In the genomic region with DNA sequence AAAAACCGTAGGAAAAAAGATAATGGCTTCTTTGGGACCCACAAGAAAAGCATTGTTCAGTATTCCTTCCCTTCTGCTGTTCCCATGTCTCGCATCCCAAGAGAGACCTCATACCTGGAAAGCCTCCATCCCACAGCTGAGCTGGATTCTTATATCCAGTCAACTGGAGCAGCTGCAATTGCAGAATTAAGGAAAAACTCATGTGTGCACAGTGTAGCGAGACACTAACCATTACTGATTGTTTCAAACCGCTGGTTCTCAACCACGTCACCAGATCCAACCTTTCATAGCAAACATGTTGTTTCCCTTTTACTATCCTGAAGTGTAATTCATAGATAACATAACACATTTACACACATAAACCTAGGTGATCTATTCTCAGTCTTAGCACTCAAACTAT, we compare ENCODE assay signal across 1 cellular context.
TF ChIP-seq lines count a peak whose summit lies in the region.

No MANE protein-coding gene starts in this region.

TF ChIP-seq in GM23338, 12 proteins besides CTCF, POLR2A, EP300 and RAD21 (continued from another document):
- TF ChIP-seq, protein P1, sequence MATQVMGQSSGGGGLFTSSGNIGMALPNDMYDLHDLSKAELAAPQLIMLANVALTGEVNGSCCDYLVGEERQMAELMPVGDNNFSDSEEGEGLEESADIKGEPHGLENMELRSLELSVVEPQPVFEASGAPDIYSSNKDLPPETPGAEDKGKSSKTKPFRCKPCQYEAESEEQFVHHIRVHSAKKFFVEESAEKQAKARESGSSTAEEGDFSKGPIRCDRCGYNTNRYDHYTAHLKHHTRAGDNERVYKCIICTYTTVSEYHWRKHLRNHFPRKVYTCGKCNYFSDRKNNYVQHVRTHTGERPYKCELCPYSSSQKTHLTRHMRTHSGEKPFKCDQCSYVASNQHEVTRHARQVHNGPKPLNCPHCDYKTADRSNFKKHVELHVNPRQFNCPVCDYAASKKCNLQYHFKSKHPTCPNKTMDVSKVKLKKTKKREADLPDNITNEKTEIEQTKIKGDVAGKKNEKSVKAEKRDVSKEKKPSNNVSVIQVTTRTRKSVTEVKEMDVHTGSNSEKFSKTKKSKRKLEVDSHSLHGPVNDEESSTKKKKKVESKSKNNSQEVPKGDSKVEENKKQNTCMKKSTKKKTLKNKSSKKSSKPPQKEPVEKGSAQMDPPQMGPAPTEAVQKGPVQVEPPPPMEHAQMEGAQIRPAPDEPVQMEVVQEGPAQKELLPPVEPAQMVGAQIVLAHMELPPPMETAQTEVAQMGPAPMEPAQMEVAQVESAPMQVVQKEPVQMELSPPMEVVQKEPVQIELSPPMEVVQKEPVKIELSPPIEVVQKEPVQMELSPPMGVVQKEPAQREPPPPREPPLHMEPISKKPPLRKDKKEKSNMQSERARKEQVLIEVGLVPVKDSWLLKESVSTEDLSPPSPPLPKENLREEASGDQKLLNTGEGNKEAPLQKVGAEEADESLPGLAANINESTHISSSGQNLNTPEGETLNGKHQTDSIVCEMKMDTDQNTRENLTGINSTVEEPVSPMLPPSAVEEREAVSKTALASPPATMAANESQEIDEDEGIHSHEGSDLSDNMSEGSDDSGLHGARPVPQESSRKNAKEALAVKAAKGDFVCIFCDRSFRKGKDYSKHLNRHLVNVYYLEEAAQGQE (IDR thresholded peaks at IDR 0.05; ENCODE audit: unreplicated experiment): no peak
- TF ChIP-seq NANOG (IDR thresholded peaks at IDR 0.05; ENCODE audit: borderline replicate concordance): no peak
- TF ChIP-seq, protein P2, sequence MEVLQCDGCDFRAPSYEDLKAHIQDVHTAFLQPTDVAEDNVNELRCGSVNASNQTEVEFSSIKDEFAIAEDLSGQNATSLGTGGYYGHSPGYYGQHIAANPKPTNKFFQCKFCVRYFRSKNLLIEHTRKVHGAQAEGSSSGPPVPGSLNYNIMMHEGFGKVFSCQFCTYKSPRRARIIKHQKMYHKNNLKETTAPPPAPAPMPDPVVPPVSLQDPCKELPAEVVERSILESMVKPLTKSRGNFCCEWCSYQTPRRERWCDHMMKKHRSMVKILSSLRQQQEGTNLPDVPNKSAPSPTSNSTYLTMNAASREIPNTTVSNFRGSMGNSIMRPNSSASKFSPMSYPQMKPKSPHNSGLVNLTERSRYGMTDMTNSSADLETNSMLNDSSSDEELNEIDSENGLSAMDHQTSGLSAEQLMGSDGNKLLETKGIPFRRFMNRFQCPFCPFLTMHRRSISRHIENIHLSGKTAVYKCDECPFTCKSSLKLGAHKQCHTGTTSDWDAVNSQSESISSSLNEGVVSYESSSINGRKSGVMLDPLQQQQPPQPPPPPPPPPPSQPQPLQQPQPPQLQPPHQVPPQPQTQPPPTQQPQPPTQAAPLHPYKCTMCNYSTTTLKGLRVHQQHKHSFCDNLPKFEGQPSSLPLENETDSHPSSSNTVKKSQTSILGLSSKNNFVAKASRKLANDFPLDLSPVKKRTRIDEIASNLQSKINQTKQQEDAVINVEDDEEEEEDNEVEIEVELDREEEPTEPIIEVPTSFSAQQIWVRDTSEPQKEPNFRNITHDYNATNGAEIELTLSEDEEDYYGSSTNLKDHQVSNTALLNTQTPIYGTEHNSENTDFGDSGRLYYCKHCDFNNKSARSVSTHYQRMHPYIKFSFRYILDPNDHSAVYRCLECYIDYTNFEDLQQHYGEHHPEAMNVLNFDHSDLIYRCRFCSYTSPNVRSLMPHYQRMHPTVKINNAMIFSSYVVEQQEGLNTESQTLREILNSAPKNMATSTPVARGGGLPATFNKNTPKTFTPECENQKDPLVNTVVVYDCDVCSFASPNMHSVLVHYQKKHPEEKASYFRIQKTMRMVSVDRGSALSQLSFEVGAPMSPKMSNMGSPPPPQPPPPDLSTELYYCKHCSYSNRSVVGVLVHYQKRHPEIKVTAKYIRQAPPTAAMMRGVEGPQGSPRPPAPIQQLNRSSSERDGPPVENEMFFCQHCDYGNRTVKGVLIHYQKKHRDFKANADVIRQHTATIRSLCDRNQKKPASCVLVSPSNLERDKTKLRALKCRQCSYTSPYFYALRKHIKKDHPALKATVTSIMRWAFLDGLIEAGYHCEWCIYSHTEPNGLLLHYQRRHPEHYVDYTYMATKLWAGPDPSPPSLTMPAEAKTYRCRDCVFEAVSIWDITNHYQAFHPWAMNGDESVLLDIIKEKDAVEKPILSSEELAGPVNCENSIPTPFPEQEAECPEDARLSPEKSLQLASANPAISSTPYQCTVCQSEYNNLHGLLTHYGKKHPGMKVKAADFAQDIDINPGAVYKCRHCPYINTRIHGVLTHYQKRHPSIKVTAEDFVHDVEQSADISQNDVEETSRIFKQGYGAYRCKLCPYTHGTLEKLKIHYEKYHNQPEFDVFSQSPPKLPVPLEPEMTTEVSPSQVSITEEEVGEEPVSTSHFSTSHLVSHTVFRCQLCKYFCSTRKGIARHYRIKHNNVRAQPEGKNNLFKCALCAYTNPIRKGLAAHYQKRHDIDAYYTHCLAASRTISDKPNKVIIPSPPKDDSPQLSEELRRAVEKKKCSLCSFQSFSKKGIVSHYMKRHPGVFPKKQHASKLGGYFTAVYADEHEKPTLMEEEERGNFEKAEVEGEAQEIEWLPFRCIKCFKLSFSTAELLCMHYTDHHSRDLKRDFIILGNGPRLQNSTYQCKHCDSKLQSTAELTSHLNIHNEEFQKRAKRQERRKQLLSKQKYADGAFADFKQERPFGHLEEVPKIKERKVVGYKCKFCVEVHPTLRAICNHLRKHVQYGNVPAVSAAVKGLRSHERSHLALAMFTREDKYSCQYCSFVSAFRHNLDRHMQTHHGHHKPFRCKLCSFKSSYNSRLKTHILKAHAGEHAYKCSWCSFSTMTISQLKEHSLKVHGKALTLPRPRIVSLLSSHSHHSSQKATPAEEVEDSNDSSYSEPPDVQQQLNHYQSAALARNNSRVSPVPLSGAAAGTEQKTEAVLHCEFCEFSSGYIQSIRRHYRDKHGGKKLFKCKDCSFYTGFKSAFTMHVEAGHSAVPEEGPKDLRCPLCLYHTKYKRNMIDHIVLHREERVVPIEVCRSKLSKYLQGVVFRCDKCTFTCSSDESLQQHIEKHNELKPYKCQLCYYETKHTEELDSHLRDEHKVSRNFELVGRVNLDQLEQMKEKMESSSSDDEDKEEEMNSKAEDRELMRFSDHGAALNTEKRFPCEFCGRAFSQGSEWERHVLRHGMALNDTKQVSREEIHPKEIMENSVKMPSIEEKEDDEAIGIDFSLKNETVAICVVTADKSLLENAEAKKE (CRISPR knock-in tag; IDR thresholded peaks at IDR 0.05): no peak
- TF ChIP-seq ZNF114 (CRISPR knock-in tag; IDR thresholded peaks at IDR 0.05): no peak
- no peak for TF ChIP-seq CREB1 (CRISPR knock-in tag; IDR thresholded peaks at IDR 0.05; ENCODE audit: low read depth)
- no peak for TF ChIP-seq EZH2 (IDR thresholded peaks at IDR 0.05; ENCODE audit: low read depth, unreplicated experiment)
- no peak for TF ChIP-seq STAT1 (IDR thresholded peaks at IDR 0.05; ENCODE audit: unreplicated experiment)
- no peak for TF ChIP-seq ZNF331 (CRISPR knock-in tag; IDR thresholded peaks at IDR 0.05; ENCODE audit: low read depth)
- TF ChIP-seq EZH2phosphoT487 (IDR thresholded peaks at IDR 0.05; ENCODE audit: unreplicated experiment): no peak
TF ChIP-seq in GM23338: peak in this region for 0.
